Comparison of ENCODE assay signal across 1 cellular context in genomic region chr22:20999350-21000214, GRCh38.
TF ChIP-seq lines count a peak whose summit lies in the region.

No MANE protein-coding gene starts in this region.

TF ChIP-seq in K562, 482 proteins besides CTCF, POLR2A, EP300 and RAD21 (continued from another document):
- TF ChIP-seq CHD7 (IDR thresholded peaks at IDR 0.05; ENCODE audit: low read depth, low read length) (peak; percentile 41), KLF10 (CRISPR knock-in tag; IDR thresholded peaks at IDR 0.05) (no peak), SRF (CRISPR knock-in tag; IDR thresholded peaks at IDR 0.05) (peak in 1 of 2 experiments; percentile 17; a peak in 1 of 4 replicates), ETV5 (CRISPR knock-in tag; IDR thresholded peaks at IDR 0.05; ENCODE audit: low read depth) (no peak)
